Comparison of ENCODE assay signal across 10 cellular contexts in the genomic region with DNA sequence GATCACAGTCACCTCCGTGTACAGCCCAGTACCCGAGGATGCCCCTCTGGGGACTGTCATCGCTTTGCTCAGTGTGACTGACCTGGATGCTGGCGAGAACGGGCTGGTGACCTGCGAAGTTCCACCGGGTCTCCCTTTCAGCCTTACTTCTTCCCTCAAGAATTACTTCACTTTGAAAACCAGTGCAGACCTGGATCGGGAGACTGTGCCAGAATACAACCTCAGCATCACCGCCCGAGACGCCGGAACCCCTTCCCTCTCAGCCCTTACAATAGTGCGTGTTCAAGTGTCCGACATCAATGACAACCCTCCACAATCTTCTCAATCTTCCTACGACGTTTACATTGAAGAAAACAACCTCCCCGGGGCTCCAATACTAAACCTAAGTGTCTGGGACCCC. TPM values are rescaled to one million over a fixed set of nuclear protein-coding genes. Genes with fewer than 3 reads are reported as not detected.
DNase-seq lines count a peak whose midpoint lies in the region; ATAC-seq, FAIRE-seq and TF ChIP-seq lines count a peak whose summit lies in the region.
"Had no signal": no experiment of that assay in that cellular context is flagged by ENCODE, and none has a peak within 500 bp of the region (broad histone marks: within the 10 kb centered on the region; RNA-seq: fewer than 3 reads in every experiment).

No MANE protein-coding gene starts in this region.

- no peak for FAIRE-seq in GM12891 (lab: Jason Lieb, UNC)

- no peak overlapping the region for H2BK120ac ChIP-seq in IMR-90 (ENCODE audit: low read depth, low read length)

- no peak overlapping the region for H3K18ac ChIP-seq in IMR-90 (ENCODE audit: low read depth, low read length)

- no peaks in the 10 kb centered on the region for H3K36me3 Mint-ChIP-seq in natural killer cell

- peaks cover 17% of the 10 kb centered on the region for H3K4me1 ChIP-seq in IMR-90 (ENCODE audit: control insufficient read depth, insufficient read depth, low read length)

- peak overlapping the region; percentile 74 for H3K23ac ChIP-seq in IMR-90 (ENCODE audit: low read depth, low read length)

- no peak for DNase-seq in AG04450 (ENCODE audit: low read depth, low spot score)
- no peak for DNase-seq in IMR-90
- no peak for DNase-seq in coronary artery (ENCODE audit: low spot score)
- DNase-seq in natural killer cell: no peak
- DNase-seq in 8988T: no peak
- no peak for DNase-seq in caudate nucleus (lab: John Stamatoyannopoulos, UW)
- no peak for DNase-seq in RKO (ENCODE audit: low spot score)
- DNase-seq in GM12891 (ENCODE audit: insufficient read length, low spot score): no peak
- DNase-seq: activated CD4-positive, alpha-beta T cell treated with anti-CD3 and anti-CD28 coated beads, Interleukin-2, amount 50 U/mL, for 1 hour; NCI-H1092 had no signal

- no peak overlapping the region for H4K91ac ChIP-seq in IMR-90 (ENCODE audit: insufficient read depth, low read depth, low read length)

- peak overlapping the region; percentile 12; the same call in 1 of the 2 replicates for H2AK5ac ChIP-seq in IMR-90 (ENCODE audit: low read depth, low read length)

- TF ChIP-seq CTCF in AG04450 (IDR thresholded peaks at IDR 0.05; ENCODE audit: low read depth, low read length): no peak
- no peak for TF ChIP-seq CTCF in IMR-90 (conservative IDR thresholded peaks at IDR 0.05; ENCODE audit: low read depth, low read length)
- no peak for TF ChIP-seq CTCF in coronary artery (IDR thresholded peaks at IDR 0.05)
- no peak for TF ChIP-seq CTCF in natural killer cell (IDR thresholded peaks at IDR 0.05)

- H3K79me1 ChIP-seq in IMR-90 (ENCODE audit: low read depth in 1 of 2, low read length in 2 of 2): peaks cover 23 to 46% of the 10 kb centered on the region in 2 experiments

- POLR2A ChIA-PET in AG04450 (lab: Yijun Ruan, JAX) (interaction anchor here (0.9 to 2.2 kb wide), 5 partner anchors 31 to 52 kb away, joined by 3 to 23 read pairs (median 6); partner anchors contain the start of gene PCDHGA12), IMR-90 (lab: Charles Lee; ENCODE audit: unreplicated experiment) (no interaction called here)

- no peak for TF ChIP-seq POLR2A in IMR-90 (IDR thresholded peaks at IDR 0.05; ENCODE audit: low read depth, low read length)
- no peak for TF ChIP-seq POLR2A in GM12891 (IDR thresholded peaks at IDR 0.05; ENCODE audit: low read depth, low read length)

- CTCF ChIA-PET in AG04450 (lab: Charles Lee) (interaction anchor here (0.6 to 7.4 kb wide), 8 partner anchors 11 to 96 kb away, joined by 3 to 68 read pairs (median 6); partner anchors contain the start of genes PCDHGB5 and PCDHGC5), IMR-90 (lab: Yijun Ruan, JAX) (interaction anchor here (1.1 to 3.1 kb wide), 6 partner anchors 35 to 81 kb away, joined by 3 to 19 read pairs (median 4); partner anchors contain the start of gene PCDHGB7)

- in situ Hi-C loops in IMR-90 (cut with MboI; ENCODE audit: low sequenced_read_pairs): loop anchor here (5.0 kb wide), 1 partner anchor 45 kb away; no protein-coding TSS in a partner anchor

- no peaks in the 10 kb centered on the region for H3K9me3 Mint-ChIP-seq in natural killer cell

- 17% methylated on average over 1 of the region's 17 CpGs; no CpG with 5 or more reads in 1 of the 2 experiments for WGBS in IMR-90 (ENCODE audit: extremely low coverage in 2 of 2, insufficient read length in 1 of 2), 2 experiments

- H3K27ac Mint-ChIP-seq in natural killer cell: no peak overlapping the region

- H4K5ac ChIP-seq in IMR-90 (ENCODE audit: low read depth, low read length): no peak overlapping the region

- H2AK9ac ChIP-seq in IMR-90 (replicated peaks; ENCODE audit: low read depth, low read length, poor library complexity): no peak overlapping the region

- peak overlapping the region; percentile 64 for H3K4me2 ChIP-seq in IMR-90 (ENCODE audit: low read depth, low read length)

- H2BK15ac ChIP-seq in IMR-90 (ENCODE audit: low read depth, low read length): no peak overlapping the region

- H3K4me3 ChIP-seq in AG04450 (ENCODE audit: low read depth, low read length) (peak overlapping the region; percentile 82), IMR-90 (ENCODE audit: insufficient read depth, low read depth, low read length) (peak overlapping the region; percentile 54), coronary artery (peak overlapping the region; percentile 88)

- H3K27me3 ChIP-seq in AG04450 (ENCODE audit: control insufficient read depth, insufficient read depth, low read length): no peaks in the 10 kb centered on the region
- no peaks in the 10 kb centered on the region for H3K27me3 ChIP-seq in IMR-90 (ENCODE audit: control insufficient read depth, insufficient read depth, low read length)

- H2BK20ac ChIP-seq in IMR-90 (ENCODE audit: low read depth, low read length): no peak overlapping the region

- peak overlapping the region; percentile 6 for H2AFZ ChIP-seq in IMR-90 (replicated peaks; ENCODE audit: low read length, poor library complexity)

- H3K4me3 Mint-ChIP-seq in natural killer cell: peak overlapping the region; percentile 58

- peak overlapping the region; percentile 2; the same call in 1 of the 2 replicates for H3K4ac ChIP-seq in IMR-90 (ENCODE audit: low read depth, low read length)

- H3K27me3 Mint-ChIP-seq in natural killer cell (ENCODE audit: low read depth in 2 of 2): peaks cover 55% of the 10 kb centered on the region in 2 donors

- H3K9me3 ChIP-seq in AG04450 (ENCODE audit: control insufficient read depth, insufficient read depth, low read length) (no peaks in the 10 kb centered on the region; the same call in 1 of the 2 replicates), IMR-90 (ENCODE audit: control insufficient read depth, insufficient read depth, low read length) (no peaks in the 10 kb centered on the region)

- no peak overlapping the region for H3K56ac ChIP-seq in IMR-90 (ENCODE audit: extremely low read depth, insufficient read depth, low read length)

- intact Hi-C loops in IMR-90 (cut with micrococcal nuclease) (loop anchor here (5.0 kb wide), 2 partner anchors 45 to 60 kb away; partner anchors contain the start of genes PCDHGA12 and PCDHGB7), natural killer cell (cut with micrococcal nuclease) (no loop called here)

- peaks cover 19 to 22% of the 10 kb centered on the region in 2 donors for H3K4me1 Mint-ChIP-seq in natural killer cell

- no peak for TF ChIP-seq RAD21 in IMR-90 (IDR thresholded peaks at IDR 0.05; ENCODE audit: low read length)

- dilution Hi-C loops in IMR-90 (cut with HindIII; ENCODE audit: low sequenced_read_pairs, unreplicated experiment): no loop called here

- no peak overlapping the region for H2BK5ac ChIP-seq in IMR-90 (ENCODE audit: low read depth, low read length, poor library complexity, severe bottlenecking)

- peaks cover 35% of the 10 kb centered on the region for H4K20me1 ChIP-seq in IMR-90 (ENCODE audit: insufficient read depth, low read length)

- no peak overlapping the region; a peak in 1 of 4 replicates for H4K8ac ChIP-seq in IMR-90 (ENCODE audit: low read depth in 2 of 2, low read length in 2 of 2)

- H3K14ac ChIP-seq in IMR-90 (replicated peaks; ENCODE audit: low read depth, low read length): peak overlapping the region; percentile 34

- H3K27ac ChIP-seq in AG04450 (ENCODE audit: low read depth, low read length) (peak overlapping the region; percentile 35), IMR-90 (ENCODE audit: insufficient read depth, low read length) (peak overlapping the region; percentile 66), coronary artery (peak overlapping the region; percentile 76 to 96), caudate nucleus (ENCODE audit: low read depth, low read length) (no peak overlapping the region)

- no TSS peak for BruUV-seq in IMR-90 (replicated peaks; lab: Mats Ljungman, UMichigan)

- H3K9ac ChIP-seq in IMR-90 (ENCODE audit: low read depth, low read length): peak overlapping the region; percentile 67

- ATAC-seq in IMR-90 (ENCODE audit: low read depth) (no peak), natural killer cell (no peak)

- H3K36me3 ChIP-seq in IMR-90 (ENCODE audit: control insufficient read depth, insufficient read depth, low read length): no peaks in the 10 kb centered on the region

- peaks cover 6% of the 10 kb centered on the region; the same call in 1 of the 2 replicates for H3K9me1 ChIP-seq in IMR-90 (ENCODE audit: insufficient read depth, low read length)

RNA-seq across cellular contexts. Expression of gene PCDHGC3, which starts 1.4 kb away (rescaled TPM):
- 47.4 and 61.1 TPM in 2 replicates for polyA plus RNA-seq in AG04450 (2011; rRNA removed)
- polyA minus RNA-seq in AG04450 (2011; rRNA and poly(A)+ RNA removed): 42.2 and 53.8 TPM in 2 replicates
- total RNA-seq in IMR-90 (2012; rRNA removed): 21.1 and 21.9 TPM in 2 replicates
- polyA plus RNA-seq in IMR-90 (2012; rRNA removed): 58.9 and 72.1 TPM in 2 replicates
- polyA plus RNA-seq in IMR-90 (2012; cell fraction: cytosol; rRNA removed): 70.3 and 79.6 TPM in 2 replicates
- polyA plus RNA-seq in IMR-90 (2012; cell fraction: nucleus; rRNA removed; ENCODE audit: low replicate concordance): 18.5 and 26.3 TPM in 2 replicates
- 1 to 10 TPM in 1 of 3 donors, under 1 TPM in 2; 0.68 to 1.5 (median 0.75) TPM for total RNA-seq in natural killer cell
- polyA plus RNA-seq in GM12891 (2012; ENCODE audit: low read depth, missing spikeins): 8.0 TPM

RNA-seq across cellular contexts. Expression of gene PCDHGC4, which starts 7.7 kb away (rescaled TPM):
- 0.46 and 0.83 TPM in 2 replicates for polyA plus RNA-seq in AG04450 (2011; rRNA removed)
- 6.0 and 7.6 TPM in 2 replicates for polyA minus RNA-seq in AG04450 (2011; rRNA and poly(A)+ RNA removed)
- total RNA-seq in IMR-90 (2012; rRNA removed): 1.1 and 1.6 TPM in 2 replicates
- polyA plus RNA-seq in IMR-90 (2012; rRNA removed): 0.60 and 0.65 TPM in 2 replicates
- 0.12 and 0.24 TPM in 2 replicates for polyA plus RNA-seq in IMR-90 (2012; cell fraction: cytosol; rRNA removed)
- 4.4 and 5.1 TPM in 2 replicates for polyA plus RNA-seq in IMR-90 (2012; cell fraction: nucleus; rRNA removed; ENCODE audit: low replicate concordance)
- total RNA-seq in natural killer cell: under 1 TPM; 0.31 to 0.84 (median 0.45) TPM
- polyA plus RNA-seq in GM12891 (2012; ENCODE audit: low read depth, missing spikeins): 0.14 TPM

RNA-seq across cellular contexts. Expression of gene PCDHGC5, which starts 11.7 kb away (rescaled TPM):
- polyA plus RNA-seq in AG04450 (2011; rRNA removed) (2.4 and 2.5 TPM in 2 replicates), IMR-90 (2012; rRNA removed) (3.8 TPM in 2 replicates)
- 9.0 and 11.2 TPM in 2 replicates for polyA minus RNA-seq in AG04450 (2011; rRNA and poly(A)+ RNA removed)
- total RNA-seq in IMR-90 (2012; rRNA removed) (2.5 and 2.9 TPM in 2 replicates), natural killer cell (under 1 TPM; 0.31 to 0.97 (median 0.50) TPM)
- 2.5 and 3.2 TPM in 2 replicates for polyA plus RNA-seq in IMR-90 (2012; cell fraction: cytosol; rRNA removed)
- 11.1 and 15.3 TPM in 2 replicates for polyA plus RNA-seq in IMR-90 (2012; cell fraction: nucleus; rRNA removed; ENCODE audit: low replicate concordance)
- polyA plus RNA-seq in GM12891 (2012; ENCODE audit: low read depth, missing spikeins): 0.05 TPM

RNA-seq across cellular contexts. Expression of gene PCDHGA12, which starts 46.9 kb away (rescaled TPM):
- 3.4 and 4.3 TPM in 2 replicates for polyA plus RNA-seq in AG04450 (2011; rRNA removed)
- 6.3 TPM in 2 replicates for polyA minus RNA-seq in AG04450 (2011; rRNA and poly(A)+ RNA removed)
- 8.8 and 9.7 TPM in 2 replicates for total RNA-seq in IMR-90 (2012; rRNA removed)
- 7.9 and 9.2 TPM in 2 replicates for polyA plus RNA-seq in IMR-90 (2012; rRNA removed)
- 8.7 and 9.5 TPM in 2 replicates for polyA plus RNA-seq in IMR-90 (2012; cell fraction: cytosol; rRNA removed)
- 5.9 and 6.2 TPM in 2 replicates for polyA plus RNA-seq in IMR-90 (2012; cell fraction: nucleus; rRNA removed; ENCODE audit: low replicate concordance)
- 1 to 10 TPM in 1 of 3 donors, under 1 TPM in 2; 0.35 to 1.1 (median 0.75) TPM for total RNA-seq in natural killer cell
- not detected for polyA plus RNA-seq in GM12891 (2012; ENCODE audit: low read depth, missing spikeins)

RNA-seq across cellular contexts. Expression of gene PCDHGA11, which starts 56.3 kb away (rescaled TPM):
- 7.5 and 7.7 TPM in 2 replicates for polyA plus RNA-seq in AG04450 (2011; rRNA removed)
- polyA minus RNA-seq in AG04450 (2011; rRNA and poly(A)+ RNA removed): 19.1 and 20.4 TPM in 2 replicates
- total RNA-seq in IMR-90 (2012; rRNA removed): 5.4 and 5.8 TPM in 2 replicates
- polyA plus RNA-seq in IMR-90 (2012; rRNA removed): 6.9 and 7.5 TPM in 2 replicates
- 5.3 and 6.0 TPM in 2 replicates for polyA plus RNA-seq in IMR-90 (2012; cell fraction: cytosol; rRNA removed)
- 4.7 and 5.2 TPM in 2 replicates for polyA plus RNA-seq in IMR-90 (2012; cell fraction: nucleus; rRNA removed; ENCODE audit: low replicate concordance)
- 1 to 10 TPM in 1 of 3 donors, under 1 TPM in 2; 0.40 to 1.2 (median 0.83) TPM for total RNA-seq in natural killer cell
- polyA plus RNA-seq in GM12891 (2012; ENCODE audit: low read depth, missing spikeins): 1.0 TPM
